ENCODE assay signal across 1 cellular context in the genomic region with DNA sequence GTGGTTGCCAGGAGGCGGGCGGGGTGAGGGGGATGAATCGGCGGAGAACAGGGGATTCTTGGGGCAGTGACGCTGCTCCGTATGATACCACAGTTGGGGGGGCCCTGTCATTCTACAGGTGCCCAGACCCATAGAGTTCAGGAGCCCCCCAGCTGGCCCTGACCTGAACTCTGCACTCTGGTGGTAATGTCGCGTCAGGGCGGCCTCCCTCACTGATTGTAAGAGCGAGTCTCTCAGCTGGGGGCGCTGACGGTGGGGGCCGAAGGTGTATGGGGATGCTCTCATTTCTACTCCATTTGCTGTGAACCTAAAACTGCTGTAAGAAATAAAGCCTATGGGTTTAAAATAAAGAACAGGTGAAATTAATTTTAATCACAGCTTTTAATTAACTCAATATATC.
TF ChIP-seq lines count a peak whose summit lies in the region.

No MANE protein-coding gene starts in this region.

TF ChIP-seq in H1, 55 proteins besides CTCF, POLR2A, EP300 and RAD21:
- no peak for TF ChIP-seq SAP30 (IDR thresholded peaks at IDR 0.05; ENCODE audit: insufficient read depth, insufficient replicate concordance, low read length)
- TF ChIP-seq TEAD4 (IDR thresholded peaks at IDR 0.05; ENCODE audit: low read depth, low read length): no peak
- no peak for TF ChIP-seq FOSL1 (IDR thresholded peaks at IDR 0.05; ENCODE audit: insufficient read depth, low read depth, low read length)
- TF ChIP-seq, protein P1, sequence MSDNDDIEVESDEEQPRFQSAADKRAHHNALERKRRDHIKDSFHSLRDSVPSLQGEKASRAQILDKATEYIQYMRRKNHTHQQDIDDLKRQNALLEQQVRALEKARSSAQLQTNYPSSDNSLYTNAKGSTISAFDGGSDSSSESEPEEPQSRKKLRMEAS (IDR thresholded peaks at IDR 0.05): no peak
- TF ChIP-seq SIN3A (conservative IDR thresholded peaks at IDR 0.05 in 1 of 2, IDR thresholded peaks at IDR 0.05 in 1 of 2; ENCODE audit: low read depth in 1 of 2, low read length in 2 of 2): no peak
- no peak for TF ChIP-seq HDAC6 (IDR thresholded peaks at IDR 0.05; ENCODE audit: low read depth, low read length)
- no peak for TF ChIP-seq POLR2AphosphoS5 (IDR thresholded peaks at IDR 0.05; ENCODE audit: low read depth, low read length)
- no peak for TF ChIP-seq RFX5 (IDR thresholded peaks at IDR 0.05; ENCODE audit: borderline replicate concordance, low read depth, low read length)
- no peak for TF ChIP-seq KDM4A (IDR thresholded peaks at IDR 0.05; ENCODE audit: low read depth, low read length, severe bottlenecking)
- TF ChIP-seq CEBPB (IDR thresholded peaks at IDR 0.05; ENCODE audit: low read depth, low read length): no peak
- no peak for TF ChIP-seq PHF8 (conservative IDR thresholded peaks at IDR 0.05; ENCODE audit: low read depth, low read length)
- TF ChIP-seq SP2 (IDR thresholded peaks at IDR 0.05; ENCODE audit: low read length): no peak
- no peak for TF ChIP-seq KDM5A (IDR thresholded peaks at IDR 0.05; ENCODE audit: low read length)
- no peak for TF ChIP-seq SP1 (IDR thresholded peaks at IDR 0.05; ENCODE audit: low read depth, low read length)
- TF ChIP-seq CHD1 (IDR thresholded peaks at IDR 0.05; ENCODE audit: low read depth, low read length): no peak
- no peak for TF ChIP-seq ATF2 (IDR thresholded peaks at IDR 0.05; ENCODE audit: low read length)
